1 cellular context compared by ENCODE assay signal in the genomic region with DNA sequence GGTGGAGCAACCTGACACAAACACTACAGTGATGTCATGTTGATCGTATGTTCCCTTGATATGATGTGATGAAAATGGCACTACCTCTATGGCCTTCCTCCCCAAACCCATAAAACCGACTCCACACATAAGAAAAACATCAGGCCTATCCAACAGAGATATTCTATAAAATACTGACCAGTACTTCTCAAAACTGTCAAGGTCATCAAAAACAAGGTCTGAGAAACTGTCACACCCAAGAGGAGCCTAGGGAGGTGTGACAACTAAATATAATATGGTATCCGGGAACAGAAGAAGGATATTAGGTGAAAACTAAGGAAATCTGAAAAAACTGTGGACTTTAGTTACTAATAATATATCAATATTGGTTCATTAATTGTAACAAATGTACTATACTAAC.
TF ChIP-seq lines count a peak whose summit lies in the region.

No MANE protein-coding gene starts in this region.

TF ChIP-seq in GM23338, 12 proteins besides CTCF, POLR2A, EP300 and RAD21 (continued from another document):
- TF ChIP-seq, protein P1, sequence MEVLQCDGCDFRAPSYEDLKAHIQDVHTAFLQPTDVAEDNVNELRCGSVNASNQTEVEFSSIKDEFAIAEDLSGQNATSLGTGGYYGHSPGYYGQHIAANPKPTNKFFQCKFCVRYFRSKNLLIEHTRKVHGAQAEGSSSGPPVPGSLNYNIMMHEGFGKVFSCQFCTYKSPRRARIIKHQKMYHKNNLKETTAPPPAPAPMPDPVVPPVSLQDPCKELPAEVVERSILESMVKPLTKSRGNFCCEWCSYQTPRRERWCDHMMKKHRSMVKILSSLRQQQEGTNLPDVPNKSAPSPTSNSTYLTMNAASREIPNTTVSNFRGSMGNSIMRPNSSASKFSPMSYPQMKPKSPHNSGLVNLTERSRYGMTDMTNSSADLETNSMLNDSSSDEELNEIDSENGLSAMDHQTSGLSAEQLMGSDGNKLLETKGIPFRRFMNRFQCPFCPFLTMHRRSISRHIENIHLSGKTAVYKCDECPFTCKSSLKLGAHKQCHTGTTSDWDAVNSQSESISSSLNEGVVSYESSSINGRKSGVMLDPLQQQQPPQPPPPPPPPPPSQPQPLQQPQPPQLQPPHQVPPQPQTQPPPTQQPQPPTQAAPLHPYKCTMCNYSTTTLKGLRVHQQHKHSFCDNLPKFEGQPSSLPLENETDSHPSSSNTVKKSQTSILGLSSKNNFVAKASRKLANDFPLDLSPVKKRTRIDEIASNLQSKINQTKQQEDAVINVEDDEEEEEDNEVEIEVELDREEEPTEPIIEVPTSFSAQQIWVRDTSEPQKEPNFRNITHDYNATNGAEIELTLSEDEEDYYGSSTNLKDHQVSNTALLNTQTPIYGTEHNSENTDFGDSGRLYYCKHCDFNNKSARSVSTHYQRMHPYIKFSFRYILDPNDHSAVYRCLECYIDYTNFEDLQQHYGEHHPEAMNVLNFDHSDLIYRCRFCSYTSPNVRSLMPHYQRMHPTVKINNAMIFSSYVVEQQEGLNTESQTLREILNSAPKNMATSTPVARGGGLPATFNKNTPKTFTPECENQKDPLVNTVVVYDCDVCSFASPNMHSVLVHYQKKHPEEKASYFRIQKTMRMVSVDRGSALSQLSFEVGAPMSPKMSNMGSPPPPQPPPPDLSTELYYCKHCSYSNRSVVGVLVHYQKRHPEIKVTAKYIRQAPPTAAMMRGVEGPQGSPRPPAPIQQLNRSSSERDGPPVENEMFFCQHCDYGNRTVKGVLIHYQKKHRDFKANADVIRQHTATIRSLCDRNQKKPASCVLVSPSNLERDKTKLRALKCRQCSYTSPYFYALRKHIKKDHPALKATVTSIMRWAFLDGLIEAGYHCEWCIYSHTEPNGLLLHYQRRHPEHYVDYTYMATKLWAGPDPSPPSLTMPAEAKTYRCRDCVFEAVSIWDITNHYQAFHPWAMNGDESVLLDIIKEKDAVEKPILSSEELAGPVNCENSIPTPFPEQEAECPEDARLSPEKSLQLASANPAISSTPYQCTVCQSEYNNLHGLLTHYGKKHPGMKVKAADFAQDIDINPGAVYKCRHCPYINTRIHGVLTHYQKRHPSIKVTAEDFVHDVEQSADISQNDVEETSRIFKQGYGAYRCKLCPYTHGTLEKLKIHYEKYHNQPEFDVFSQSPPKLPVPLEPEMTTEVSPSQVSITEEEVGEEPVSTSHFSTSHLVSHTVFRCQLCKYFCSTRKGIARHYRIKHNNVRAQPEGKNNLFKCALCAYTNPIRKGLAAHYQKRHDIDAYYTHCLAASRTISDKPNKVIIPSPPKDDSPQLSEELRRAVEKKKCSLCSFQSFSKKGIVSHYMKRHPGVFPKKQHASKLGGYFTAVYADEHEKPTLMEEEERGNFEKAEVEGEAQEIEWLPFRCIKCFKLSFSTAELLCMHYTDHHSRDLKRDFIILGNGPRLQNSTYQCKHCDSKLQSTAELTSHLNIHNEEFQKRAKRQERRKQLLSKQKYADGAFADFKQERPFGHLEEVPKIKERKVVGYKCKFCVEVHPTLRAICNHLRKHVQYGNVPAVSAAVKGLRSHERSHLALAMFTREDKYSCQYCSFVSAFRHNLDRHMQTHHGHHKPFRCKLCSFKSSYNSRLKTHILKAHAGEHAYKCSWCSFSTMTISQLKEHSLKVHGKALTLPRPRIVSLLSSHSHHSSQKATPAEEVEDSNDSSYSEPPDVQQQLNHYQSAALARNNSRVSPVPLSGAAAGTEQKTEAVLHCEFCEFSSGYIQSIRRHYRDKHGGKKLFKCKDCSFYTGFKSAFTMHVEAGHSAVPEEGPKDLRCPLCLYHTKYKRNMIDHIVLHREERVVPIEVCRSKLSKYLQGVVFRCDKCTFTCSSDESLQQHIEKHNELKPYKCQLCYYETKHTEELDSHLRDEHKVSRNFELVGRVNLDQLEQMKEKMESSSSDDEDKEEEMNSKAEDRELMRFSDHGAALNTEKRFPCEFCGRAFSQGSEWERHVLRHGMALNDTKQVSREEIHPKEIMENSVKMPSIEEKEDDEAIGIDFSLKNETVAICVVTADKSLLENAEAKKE (CRISPR knock-in tag; IDR thresholded peaks at IDR 0.05): no peak
- TF ChIP-seq, protein P2, sequence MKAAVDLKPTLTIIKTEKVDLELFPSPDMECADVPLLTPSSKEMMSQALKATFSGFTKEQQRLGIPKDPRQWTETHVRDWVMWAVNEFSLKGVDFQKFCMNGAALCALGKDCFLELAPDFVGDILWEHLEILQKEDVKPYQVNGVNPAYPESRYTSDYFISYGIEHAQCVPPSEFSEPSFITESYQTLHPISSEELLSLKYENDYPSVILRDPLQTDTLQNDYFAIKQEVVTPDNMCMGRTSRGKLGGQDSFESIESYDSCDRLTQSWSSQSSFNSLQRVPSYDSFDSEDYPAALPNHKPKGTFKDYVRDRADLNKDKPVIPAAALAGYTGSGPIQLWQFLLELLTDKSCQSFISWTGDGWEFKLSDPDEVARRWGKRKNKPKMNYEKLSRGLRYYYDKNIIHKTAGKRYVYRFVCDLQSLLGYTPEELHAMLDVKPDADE (IDR thresholded peaks at IDR 0.05): no peak
- TF ChIP-seq, protein P3, sequence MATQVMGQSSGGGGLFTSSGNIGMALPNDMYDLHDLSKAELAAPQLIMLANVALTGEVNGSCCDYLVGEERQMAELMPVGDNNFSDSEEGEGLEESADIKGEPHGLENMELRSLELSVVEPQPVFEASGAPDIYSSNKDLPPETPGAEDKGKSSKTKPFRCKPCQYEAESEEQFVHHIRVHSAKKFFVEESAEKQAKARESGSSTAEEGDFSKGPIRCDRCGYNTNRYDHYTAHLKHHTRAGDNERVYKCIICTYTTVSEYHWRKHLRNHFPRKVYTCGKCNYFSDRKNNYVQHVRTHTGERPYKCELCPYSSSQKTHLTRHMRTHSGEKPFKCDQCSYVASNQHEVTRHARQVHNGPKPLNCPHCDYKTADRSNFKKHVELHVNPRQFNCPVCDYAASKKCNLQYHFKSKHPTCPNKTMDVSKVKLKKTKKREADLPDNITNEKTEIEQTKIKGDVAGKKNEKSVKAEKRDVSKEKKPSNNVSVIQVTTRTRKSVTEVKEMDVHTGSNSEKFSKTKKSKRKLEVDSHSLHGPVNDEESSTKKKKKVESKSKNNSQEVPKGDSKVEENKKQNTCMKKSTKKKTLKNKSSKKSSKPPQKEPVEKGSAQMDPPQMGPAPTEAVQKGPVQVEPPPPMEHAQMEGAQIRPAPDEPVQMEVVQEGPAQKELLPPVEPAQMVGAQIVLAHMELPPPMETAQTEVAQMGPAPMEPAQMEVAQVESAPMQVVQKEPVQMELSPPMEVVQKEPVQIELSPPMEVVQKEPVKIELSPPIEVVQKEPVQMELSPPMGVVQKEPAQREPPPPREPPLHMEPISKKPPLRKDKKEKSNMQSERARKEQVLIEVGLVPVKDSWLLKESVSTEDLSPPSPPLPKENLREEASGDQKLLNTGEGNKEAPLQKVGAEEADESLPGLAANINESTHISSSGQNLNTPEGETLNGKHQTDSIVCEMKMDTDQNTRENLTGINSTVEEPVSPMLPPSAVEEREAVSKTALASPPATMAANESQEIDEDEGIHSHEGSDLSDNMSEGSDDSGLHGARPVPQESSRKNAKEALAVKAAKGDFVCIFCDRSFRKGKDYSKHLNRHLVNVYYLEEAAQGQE (IDR thresholded peaks at IDR 0.05; ENCODE audit: unreplicated experiment): no peak
